In genomic region chr17:34249497-34249877, GRCh38 we compare ENCODE assay signal across 21 cellular contexts. TPM values are rescaled to one million over a fixed set of nuclear protein-coding genes. Genes with fewer than 3 reads are reported as not detected.
DNase-seq lines count a peak whose midpoint lies in the region; ATAC-seq and TF ChIP-seq lines count a peak whose summit lies in the region.
"Had no signal": no experiment of that assay in that cellular context is flagged by ENCODE, and none has a peak within 500 bp of the region (broad histone marks: within the 10 kb centered on the region; RNA-seq: fewer than 3 reads in every experiment).

No MANE protein-coding gene starts in this region.

- TF ChIP-seq POLR2A in esophagus squamous epithelium (IDR thresholded peaks at IDR 0.05) (no peak), tibial nerve (IDR thresholded peaks at IDR 0.05) (no peak)

- 14 to 33% methylated on average over 1 of the region's 1 CpG for WGBS in esophagus squamous epithelium, 2 donors
- 36 to 58% methylated on average over 1 of the region's 1 CpG for WGBS in tibial nerve, 2 donors

- DNase-seq in Panc1 (ENCODE audit: low read depth, low spot score) (no peak), esophagus squamous epithelium (lab: John Stamatoyannopoulos, UW) (no peak), tibial nerve (ENCODE audit: low spot score in 2 of 2) (no peak), cerebellar nuclear complex (lab: John Stamatoyannopoulos, UW) (no peak), epidermal melanocyte (ENCODE audit: insufficient read length, low spot score) (no peak), T-helper 1 cell (no peak), glutamatergic neuron (no peak)
- DNase-seq: activated CD4-positive, alpha-beta T cell treated with anti-CD3 and anti-CD28 coated beads for 1 hour; activated naive CD4-positive, alpha-beta T cell; natural killer cell; NCI-H1092 treated with DMSO at 0.1 percent for 48 hours; SHP77 had no signal

- TF ChIP-seq EP300 in tibial nerve (IDR thresholded peaks at IDR 0.05), result peak in 1 of 2 donors; percentile 44

- H3K27ac Mint-ChIP-seq in nephron, result peak overlapping the region in 2 of 3 experiments; percentile 42 to 67
- H3K27ac Mint-ChIP-seq in glutamatergic neuron (ENCODE audit: unreplicated experiment), result no peak overlapping the region
- H3K27ac Mint-ChIP-seq: IgD-negative memory B cell; natural killer cell; stimulated activated memory B cell treated with anti-CD40 and anti-IgM and Interleukin-4, amounts not matched to agents 10 μg/mL and 1 μg/mL and 100 μg/mL, for 72 hours; T-helper 2 cell treated with Interferon-gamma antibody and Interleukin-4, amounts not matched to agents 5 μg/mL and 100 μg/mL, for 36 hours had no signal

- H3K9me3 Mint-ChIP-seq in nephron, result no peaks in the 10 kb centered on the region
- H3K9me3 Mint-ChIP-seq in glutamatergic neuron (ENCODE audit: unreplicated experiment), result no peaks in the 10 kb centered on the region
- H3K9me3 Mint-ChIP-seq: IgD-negative memory B cell; natural killer cell; stimulated activated memory B cell treated with anti-CD40 and anti-IgM and Interleukin-4, amounts not matched to agents 10 μg/mL and 1 μg/mL and 100 μg/mL, for 72 hours; T-helper 2 cell treated with Interferon-gamma antibody and Interleukin-4, amounts not matched to agents 5 μg/mL and 100 μg/mL, for 36 hours had no signal

- H3K27me3 Mint-ChIP-seq in nephron (ENCODE audit: low read depth) (peaks cover 11% of the 10 kb centered on the region), glutamatergic neuron (ENCODE audit: unreplicated experiment) (no peaks in the 10 kb centered on the region)

- intact Hi-C loops in Panc1 (cut with micrococcal nuclease; ENCODE audit: unreplicated experiment), result no loop called here
- intact Hi-C loops in esophagus squamous epithelium (cut with DNase I), result no loop called here

- H3K27ac ChIP-seq in Panc1 (ENCODE audit: low read length) (peak overlapping the region; percentile 98), esophagus squamous epithelium (peak overlapping the region in 3 of 4 donors; percentile 27 to 50 (median 29)), tibial nerve (peak overlapping the region in 3 of 4 donors; percentile 57 to 89 (median 80))
- H3K27ac ChIP-seq: C4-2B, cardiac muscle cell had no signal

- H3K4me3 ChIP-seq in Panc1 (ENCODE audit: low read depth in 2 of 2, low read length in 2 of 2), result no peak overlapping the region
- no peak overlapping the region for H3K4me3 ChIP-seq in esophagus squamous epithelium
- H3K4me3 ChIP-seq in tibial nerve, result no peak overlapping the region
- H3K4me3 ChIP-seq: cardiac muscle cell had no signal

- H3K4me1 ChIP-seq in Panc1 (ENCODE audit: control insufficient read depth, insufficient read depth, low read length), result peaks cover 64% of the 10 kb centered on the region
- H3K4me1 ChIP-seq in esophagus squamous epithelium, result peaks cover 27 to 83% (median 64%) of the 10 kb centered on the region in 3 donors
- H3K4me1 ChIP-seq in tibial nerve, result peaks cover 10 to 75% (median 66%) of the 10 kb centered on the region in 4 donors

- H3K4me1 Mint-ChIP-seq in nephron, result peaks cover 62% of the 10 kb centered on the region
- no peaks in the 10 kb centered on the region for H3K4me1 Mint-ChIP-seq in glutamatergic neuron (ENCODE audit: low read depth, unreplicated experiment)
- H3K4me1 Mint-ChIP-seq: natural killer cell had no signal

- POLR2A ChIA-PET in Panc1 (lab: Charles Lee), result no interaction called here

- H3K27me3 ChIP-seq in Panc1 (ENCODE audit: control insufficient read depth, insufficient read depth, low read length), result no peaks in the 10 kb centered on the region
- H3K27me3 ChIP-seq in esophagus squamous epithelium, result peaks cover 0 to 9% (median 0%) of the 10 kb centered on the region in 4 donors
- H3K27me3 ChIP-seq in tibial nerve, result no peaks in the 10 kb centered on the region
- H3K27me3 ChIP-seq: cardiac muscle cell had no signal

- H3K36me3 ChIP-seq in Panc1 (ENCODE audit: control insufficient read depth, insufficient read depth, low read length), result no peaks in the 10 kb centered on the region
- no peaks in the 10 kb centered on the region for H3K36me3 ChIP-seq in esophagus squamous epithelium
- H3K36me3 ChIP-seq in tibial nerve, result no peaks in the 10 kb centered on the region
- H3K36me3 ChIP-seq: cardiac muscle cell had no signal

- no TSS peak for BruUV-seq in Panc1 (replicated peaks; lab: Mats Ljungman, UMichigan)

- ATAC-seq in Panc1, result no peak
- ATAC-seq: natural killer cell; stimulated activated memory B cell treated with anti-CD40 and anti-IgM and Interleukin-4, amounts not matched to agents 10 μg/mL and 1 μg/mL and 100 μg/mL, for 72 hours had no signal

- H3K4me3 Mint-ChIP-seq in nephron (no peak overlapping the region), glutamatergic neuron (ENCODE audit: unreplicated experiment) (no peak overlapping the region)
- H3K4me3 Mint-ChIP-seq: IgD-negative memory B cell; natural killer cell; stimulated activated memory B cell treated with anti-CD40 and anti-IgM and Interleukin-4, amounts not matched to agents 10 μg/mL and 1 μg/mL and 100 μg/mL, for 72 hours; T-helper 2 cell treated with Interferon-gamma antibody and Interleukin-4, amounts not matched to agents 5 μg/mL and 100 μg/mL, for 36 hours had no signal

- no peaks in the 10 kb centered on the region for H3K9me3 ChIP-seq in Panc1 (ENCODE audit: control insufficient read depth, insufficient read depth, low read depth, low read length)
- H3K9me3 ChIP-seq in esophagus squamous epithelium, result no peaks in the 10 kb centered on the region
- no peaks in the 10 kb centered on the region for H3K9me3 ChIP-seq in tibial nerve

- TF ChIP-seq CTCF in Panc1 (IDR thresholded peaks at IDR 0.05), result no peak
- TF ChIP-seq CTCF in esophagus squamous epithelium (IDR thresholded peaks at IDR 0.05), result no peak
- TF ChIP-seq CTCF in nephron (IDR thresholded peaks at IDR 0.05; ENCODE audit: unreplicated experiment in 3 of 3), result no peak
- no peak for TF ChIP-seq CTCF in tibial nerve (IDR thresholded peaks at IDR 0.05)
- no peak for TF ChIP-seq CTCF in glutamatergic neuron (IDR thresholded peaks at IDR 0.05; ENCODE audit: partially characterized antibody, unreplicated experiment)

- in situ Hi-C loops in Panc1 (cut with HindIII; ENCODE audit: low pct_unique_long_range_greater_than_20kb, low sequenced_read_pairs), result no loop called here

- CTCF ChIA-PET in Panc1 (lab: Charles Lee), result no interaction called here

- no peaks in the 10 kb centered on the region for H3K36me3 Mint-ChIP-seq in nephron (ENCODE audit: low read depth)
- no peaks in the 10 kb centered on the region for H3K36me3 Mint-ChIP-seq in glutamatergic neuron (ENCODE audit: unreplicated experiment)
- H3K36me3 Mint-ChIP-seq: IgD-negative memory B cell; natural killer cell; stimulated activated memory B cell treated with anti-CD40 and anti-IgM and Interleukin-4, amounts not matched to agents 10 μg/mL and 1 μg/mL and 100 μg/mL, for 72 hours had no signal

RNA-seq across cellular contexts. Expression of gene CCL2, which starts 5.6 kb away (rescaled TPM):
- 513 TPM for total RNA-seq in Panc1 (2021; ENCODE audit: unreplicated experiment)
- polyA plus RNA-seq in Panc1 (2012; ENCODE audit: insufficient read length), result 230 TPM
- 1 to 10 TPM; 4.0 to 7.9 (median 5.2) TPM for total RNA-seq in esophagus squamous epithelium
- 100 to 1,000 TPM in 1 of 4 donors, 10 to 100 TPM in 3; 34.7 to 185 (median 43.6) TPM for total RNA-seq in tibial nerve
- not detected for total RNA-seq in glutamatergic neuron (ENCODE audit: unreplicated experiment)
- total RNA-seq: natural killer cell had no signal
- polyA plus RNA-seq: IgD-negative memory B cell had no signal

RNA-seq across cellular contexts. Expression of gene CCL7, which starts 20.5 kb away (rescaled TPM):
- total RNA-seq in Panc1 (2021; ENCODE audit: unreplicated experiment) (0.31 TPM), esophagus squamous epithelium (not detected), tibial nerve (not detected), glutamatergic neuron (ENCODE audit: unreplicated experiment) (not detected)
- polyA plus RNA-seq in Panc1 (2012; ENCODE audit: insufficient read length), result not detected
- total RNA-seq: cardiac muscle cell, H4, kidney epithelial cell, natural killer cell had no signal
- polyA plus RNA-seq: cardiac muscle cell, IgD-negative memory B cell had no signal

RNA-seq across cellular contexts. Expression of gene CCL11, which starts 36.1 kb away (rescaled TPM):
- total RNA-seq in Panc1 (2021; ENCODE audit: unreplicated experiment) (not detected), esophagus squamous epithelium (1 to 10 TPM in 1 of 4 donors, under 1 TPM in 2, not detected in 1; 0.26 to 3.4 (median 0.95) TPM), tibial nerve (1 to 10 TPM in 1 of 4 donors, not detected in 3; 3.9 TPM), glutamatergic neuron (ENCODE audit: unreplicated experiment) (not detected)
- not detected for polyA plus RNA-seq in Panc1 (2012; ENCODE audit: insufficient read length)
- total RNA-seq: cardiac muscle cell, Daoy, H4, kidney epithelial cell, natural killer cell had no signal
- polyA plus RNA-seq: cardiac muscle cell, IgD-negative memory B cell had no signal

Comparison
In these comparisons a context has a peak if more than half of its experiments do, and no peak if none do; other contexts are left out.
1. H3K27ac ChIP-seq: peak in every context shown above with its lines; median percentile 98 in Panc1; 80 in tibial nerve; 29 in esophagus squamous epithelium.
2. RNA of gene CCL2, which starts 5.6 kb away (total RNA-seq): 513 TPM in Panc1 (single experiment) and 34.7 to 185 TPM in tibial nerve; 4.0 to 7.9 TPM in esophagus squamous epithelium and not detected in glutamatergic neuron (single experiment); every median in the first group is over 4 times any median in the second.